ENCODE assay signal across 8 cellular contexts in genomic region chr17:55717898-55718735, GRCh38. TPM values are rescaled to one million over a fixed set of nuclear protein-coding genes. Genes with fewer than 3 reads are reported as not detected.
DNase-seq lines count a peak whose midpoint lies in the region; ATAC-seq and TF ChIP-seq lines count a peak whose summit lies in the region.

No MANE protein-coding gene starts in this region.

- H3K27ac Mint-ChIP-seq in T-helper 2 cell treated with Interferon-gamma antibody and Interleukin-4, amounts not matched to agents 5 μg/mL and 100 μg/mL, for 36 hours, result no peak overlapping the region

- no peaks in the 10 kb centered on the region for H3K27me3 ChIP-seq in smooth muscle cell (ENCODE audit: low read depth)

- ATAC-seq in GM18498 (IDR thresholded peaks at IDR 0.05; ENCODE audit: unreplicated experiment), result peak; percentile 51
- no peak for ATAC-seq in HG02571 (IDR thresholded peaks at IDR 0.05; ENCODE audit: unreplicated experiment)

- peaks cover 4% of the 10 kb centered on the region for H3K79me2 ChIP-seq in smooth muscle cell (ENCODE audit: low read depth)

- peaks cover 19% of the 10 kb centered on the region for H3K27me3 Mint-ChIP-seq in T-helper 2 cell treated with Interferon-gamma antibody and Interleukin-4, amounts not matched to agents 5 μg/mL and 100 μg/mL, for 36 hours (ENCODE audit: low read depth)

- no peak overlapping the region for H2AFZ ChIP-seq in smooth muscle cell (ENCODE audit: low read depth)

- H3K36me3 ChIP-seq in smooth muscle cell (ENCODE audit: low read depth), result no peaks in the 10 kb centered on the region

- DNase-seq in A172 (ENCODE audit: low spot score) (peak; percentile 62), NB4 (ENCODE audit: low read depth) (peak; percentile 71), astrocyte of the cerebellum (ENCODE audit: low read depth) (peak; percentile 58), hypothalamus (lab: John Stamatoyannopoulos, UW) (peak in 34 of 51 donors; percentile 1 to 85 (median 43)), smooth muscle cell (lab: John Stamatoyannopoulos, UW; ENCODE audit: unreplicated experiment) (peak; percentile 39)
- peak; percentile 44 for DNase-seq in T-helper 2 cell treated with Interferon-gamma antibody and Interleukin-4, amounts not matched to agents 5 μg/mL and 100 μg/mL, for 36 hours (ENCODE audit: low spot score)

- no peak overlapping the region for H3K27ac ChIP-seq in smooth muscle cell (ENCODE audit: low read depth)

- no peaks in the 10 kb centered on the region for H3K4me1 Mint-ChIP-seq in T-helper 2 cell treated with Interferon-gamma antibody and Interleukin-4, amounts not matched to agents 5 μg/mL and 100 μg/mL, for 36 hours (ENCODE audit: low read depth)

- H3K4me3 Mint-ChIP-seq in T-helper 2 cell treated with Interferon-gamma antibody and Interleukin-4, amounts not matched to agents 5 μg/mL and 100 μg/mL, for 36 hours, result no peak overlapping the region

- no peak for TF ChIP-seq POLR2A in NB4 (IDR thresholded peaks at IDR 0.05; ENCODE audit: extremely low read depth, insufficient read length)

- in situ Hi-C loops in astrocyte of the cerebellum (cut with HindIII; ENCODE audit: low sequenced_read_pairs), result no loop called here

- H3K36me3 Mint-ChIP-seq in T-helper 2 cell treated with Interferon-gamma antibody and Interleukin-4, amounts not matched to agents 5 μg/mL and 100 μg/mL, for 36 hours (ENCODE audit: low read depth), result no peaks in the 10 kb centered on the region

- H3K4me3 ChIP-seq in NB4 (ENCODE audit: low read depth, low read length), result no peak overlapping the region
- no peak overlapping the region for H3K4me3 ChIP-seq in astrocyte of the cerebellum (ENCODE audit: low read depth, low read length)
- H3K4me3 ChIP-seq in smooth muscle cell, result no peak overlapping the region

- TF ChIP-seq CTCF in NB4 (IDR thresholded peaks at IDR 0.05; ENCODE audit: low read depth, low read length) (peak; percentile 58), astrocyte of the cerebellum (IDR thresholded peaks at IDR 0.05; ENCODE audit: low read depth, low read length, missing control alignments) (peak; percentile 73), smooth muscle cell (IDR thresholded peaks at IDR 0.05; ENCODE audit: borderline replicate concordance, insufficient read depth, poor library complexity, severe bottlenecking) (peak; percentile 92)

- H3K4me1 ChIP-seq in smooth muscle cell (ENCODE audit: low read depth), result peaks cover 23% of the 10 kb centered on the region

- no peaks in the 10 kb centered on the region for H3K9me3 ChIP-seq in smooth muscle cell (replicated peaks; ENCODE audit: low read depth)

- peaks cover 21% of the 10 kb centered on the region for H3F3A ChIP-seq in smooth muscle cell (ENCODE audit: low read depth)

- no peaks in the 10 kb centered on the region for H4K20me1 ChIP-seq in smooth muscle cell (ENCODE audit: low read depth)

- H3K4me2 ChIP-seq in smooth muscle cell, result no peak overlapping the region

- H3K9me3 Mint-ChIP-seq in T-helper 2 cell treated with Interferon-gamma antibody and Interleukin-4, amounts not matched to agents 5 μg/mL and 100 μg/mL, for 36 hours, result no peaks in the 10 kb centered on the region

- H3K9ac ChIP-seq in smooth muscle cell (ENCODE audit: low read depth), result no peak overlapping the region

- WGBS in smooth muscle cell (ENCODE audit: low lambda C conversion rate), result 57% methylated on average over 11 of the region's 11 CpGs

RNA-seq across cellular contexts. Expression of gene TMEM100, which starts 4.5 kb away (rescaled TPM):
- not detected in 2 replicates for total RNA-seq in A172 (2014; rRNA removed; shearing (Covaris generic))
- 2.9 and 4.5 TPM in 2 replicates for total RNA-seq in smooth muscle cell
- polyA plus RNA-seq in smooth muscle cell, result 1.9 and 2.0 TPM in 2 replicates

RNA-seq across cellular contexts. Expression of gene PCTP, which starts 32.7 kb away (rescaled TPM):
- 16.6 and 21.1 TPM in 2 replicates for total RNA-seq in A172 (2014; rRNA removed; shearing (Covaris generic))
- total RNA-seq in smooth muscle cell, result 15.1 and 16.0 TPM in 2 replicates
- 14.4 and 18.7 TPM in 2 replicates for polyA plus RNA-seq in smooth muscle cell
